10 cellular contexts compared by ENCODE assay signal in the genomic region with DNA sequence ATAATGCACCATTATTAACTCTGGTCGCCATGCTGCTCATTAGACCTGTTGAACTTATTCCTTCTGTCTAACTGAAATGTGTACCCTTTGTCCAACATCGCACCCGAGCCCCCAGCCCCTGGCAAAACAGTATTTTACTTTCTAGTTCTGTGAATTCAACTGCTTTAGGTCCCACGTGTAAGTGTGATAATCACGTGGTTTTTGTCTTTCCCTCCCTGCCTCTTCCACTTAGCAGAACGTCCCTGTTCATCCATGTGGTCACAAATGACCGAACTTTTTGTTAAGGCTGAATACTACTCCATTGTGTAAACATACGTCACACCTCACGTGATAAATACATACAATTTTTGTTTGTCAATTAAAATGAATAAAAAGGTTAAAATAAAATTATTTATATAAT.
"Had no signal": no experiment of that assay in that cellular context is flagged by ENCODE, and none has a peak within 500 bp of the region (broad histone marks: within the 10 kb centered on the region; RNA-seq: fewer than 3 reads in every experiment).

No MANE protein-coding gene starts in this region.

- H3K27ac Mint-ChIP-seq: GM23338, HFFc6, IgD-negative memory B cell had no signal

- FAIRE-seq: H1, H54, HTR-8/SVneo had no signal

- H3K9me3 Mint-ChIP-seq: H9 had no signal

- DNase-seq: H9, HCEC 1CT, HFFc6, KBM-7 had no signal

- H3K4me1 Mint-ChIP-seq: IgD-negative memory B cell had no signal

- H3K27ac ChIP-seq: KMS-11 had no signal

- ATAC-seq: GM23338 had no signal

- H3K4me3 Mint-ChIP-seq: GM23338, H9, HFFc6, IgD-negative memory B cell had no signal

- H2AFZ ChIP-seq: GM23338 had no signal

- H3K9ac ChIP-seq: KMS-11 had no signal

- H3K4me3 ChIP-seq: GM23338 had no signal

- H3K4me2 ChIP-seq: GM23338, KMS-11 had no signal

- H3K27me3 Mint-ChIP-seq: IgD-negative memory B cell had no signal
